In the genomic region with DNA sequence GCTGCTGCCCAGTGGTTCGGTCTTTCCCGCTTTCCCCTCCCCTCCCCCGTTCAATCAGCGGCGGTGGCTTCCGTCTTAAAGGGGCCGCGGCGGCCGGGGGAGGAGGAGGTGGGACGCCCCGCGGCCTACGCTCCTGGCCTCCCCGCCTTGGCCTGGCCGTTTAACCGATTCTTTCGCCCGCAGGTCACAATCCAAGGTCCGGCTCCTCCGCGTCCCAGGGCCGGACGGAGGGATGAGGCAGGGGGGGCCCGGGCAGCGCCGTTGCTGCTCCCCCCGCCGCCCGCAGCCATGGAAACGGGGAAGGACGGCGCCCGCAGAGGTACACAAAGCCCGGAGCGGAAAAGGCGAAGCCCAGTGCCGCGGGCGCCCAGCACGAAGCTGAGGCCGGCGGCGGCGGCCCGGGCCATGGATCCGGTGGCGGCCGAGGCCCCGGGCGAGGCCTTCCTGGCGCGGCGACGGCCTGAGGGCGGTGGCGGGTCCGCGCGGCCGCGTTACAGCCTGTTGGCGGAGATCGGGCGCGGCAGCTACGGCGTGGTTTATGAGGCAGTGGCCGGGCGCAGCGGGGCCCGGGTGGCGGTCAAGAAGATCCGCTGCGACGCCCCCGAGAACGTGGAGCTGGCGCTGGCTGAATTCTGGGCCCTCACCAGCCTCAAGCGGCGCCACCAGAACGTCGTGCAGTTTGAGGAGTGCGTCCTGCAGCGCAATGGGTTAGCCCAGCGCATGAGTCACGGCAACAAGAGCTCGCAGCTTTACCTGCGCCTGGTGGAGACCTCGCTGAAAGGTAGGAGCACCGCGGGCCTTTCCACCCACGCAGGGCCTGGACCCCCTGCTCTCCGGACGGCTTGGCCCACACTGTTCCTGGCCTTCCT, we compare ENCODE assay signal across 8 cellular contexts. TPM values are rescaled to one million over a fixed set of nuclear protein-coding genes. Genes with fewer than 3 reads are reported as not detected.
DNase-seq lines count a peak whose midpoint lies in the region; ATAC-seq, FAIRE-seq and TF ChIP-seq lines count a peak whose summit lies in the region.

No MANE protein-coding gene starts in this region.

- H3K4me1 ChIP-seq in right atrium auricular region (peaks cover 0 to 53% of the 10 kb centered on the region in 2 donors), uterus (peaks cover 0 to 22% of the 10 kb centered on the region in 2 donors)

- FAIRE-seq in GM12891 (lab: Jason Lieb, UNC) = peak; percentile 94

- H3K36me3 ChIP-seq in right atrium auricular region (no peaks in the 10 kb centered on the region), uterus (no peaks in the 10 kb centered on the region)

- intact Hi-C loops in uterus (cut with DNase I; ENCODE audit: low total_unique reads) = no loop called here

- no peak; the same call in 1 of the 2 replicates for TF ChIP-seq POLR2A in GM12891 (IDR thresholded peaks at IDR 0.05; ENCODE audit: low read depth, low read length)
- TF ChIP-seq POLR2A in uterus (IDR thresholded peaks at IDR 0.05) = peak; percentile 58 to 77

- H3K27ac ChIP-seq in right atrium auricular region = peak overlapping the region; percentile 98
- peak overlapping the region; percentile 96 to 99 for H3K27ac ChIP-seq in uterus

- peak; percentile 56 for ATAC-seq in HG02588 (IDR thresholded peaks at IDR 0.05; ENCODE audit: unreplicated experiment)

- H3K4me3 ChIP-seq in right atrium auricular region (peak overlapping the region; percentile 82 to 89), uterus (peak overlapping the region; percentile 77 to 88)

- no peaks in the 10 kb centered on the region for H3K9me3 ChIP-seq in right atrium auricular region
- H3K9me3 ChIP-seq in uterus = no peaks in the 10 kb centered on the region

- DNase-seq in GM12891 (ENCODE audit: insufficient read length, low spot score) (peak; percentile 93), NCI-H1092 (lab: John Stamatoyannopoulos, UW) (peak; percentile 89), T-helper 1 cell (peak; percentile 66 to 90 (median 77)), amniotic stem cell (lab: John Stamatoyannopoulos, UW) (peak; percentile 71), right atrium auricular region (ENCODE audit: low spot score) (peak; percentile 85), putamen (ENCODE audit: low spot score) (peak; percentile 91), uterus (peak; percentile 84 to 86)

- TF ChIP-seq CTCF in right atrium auricular region (IDR thresholded peaks at IDR 0.05) (no peak), uterus (IDR thresholded peaks at IDR 0.05) (peak in 3 of 4 experiments; percentile 2 to 7 (median 2))

- H3K27me3 ChIP-seq in right atrium auricular region (no peaks in the 10 kb centered on the region), uterus (no peaks in the 10 kb centered on the region)

TF ChIP-seq in GM12891, 5 proteins besides CTCF, POLR2A, EP300 and RAD21:
- TF ChIP-seq PAX5 (IDR thresholded peaks at IDR 0.05; ENCODE audit: insufficient read depth, low read length, severe bottlenecking) (peak; percentile 9), TAF1 (IDR thresholded peaks at IDR 0.05; ENCODE audit: low read depth, low read length) (no peak; the same call in 1 of the 2 replicates), POLR2AphosphoS5 (IDR thresholded peaks at IDR 0.05; ENCODE audit: low read depth, low read length) (no peak), POU2F2 (IDR thresholded peaks at IDR 0.05; ENCODE audit: low read depth, low read length) (peak; percentile 47; the same call in 1 of the 2 replicates), SPI1 (IDR thresholded peaks at IDR 0.05; ENCODE audit: low read depth, low read length) (no peak)

RNA-seq across cellular contexts. Expression of a gene that starts 1.2 kb away (rescaled TPM):
- 5.3 TPM for polyA plus RNA-seq in GM12891 (2012; ENCODE audit: low read depth, missing spikeins)
- total RNA-seq in right atrium auricular region (10 to 100 TPM; 15.0 to 18.8 TPM), uterus (10 to 100 TPM; 10.2 to 28.0 (median 17.5) TPM)

Comparison
In these comparisons a context has a peak if more than half of its experiments do, and no peak if none do; other contexts are left out.
1. Peak in every context shown above with its lines: DNase-seq, ATAC-seq, H3K4me3 ChIP-seq and H3K27ac ChIP-seq.
2. CTCF ChIP-seq: peak in uterus (3 of 4); none in right atrium auricular region (0 of 2).